21 cellular contexts compared by ENCODE assay signal in genomic region chr18:44342946-44343345, GRCh38.
DNase-seq lines count a peak whose midpoint lies in the region; ATAC-seq and TF ChIP-seq lines count a peak whose summit lies in the region.
"Had no signal": no experiment of that assay in that cellular context is flagged by ENCODE, and none has a peak within 500 bp of the region (broad histone marks: within the 10 kb centered on the region; RNA-seq: fewer than 3 reads in every experiment).

No MANE protein-coding gene starts in this region.

- ATAC-seq in PC-3 (peak; percentile 69), HG02870 (IDR thresholded peaks at IDR 0.05; ENCODE audit: unreplicated experiment) (no peak)
- no peak for ATAC-seq in stimulated activated naive CD8-positive, alpha-beta T cell treated with anti-CD3 and anti-CD28 coated beads, Interleukin-15, amount 100 ng/mL, for 72 hours
- ATAC-seq: K562, T-cell had no signal

- DNase-seq in MCF 10A (ENCODE audit: unreplicated experiment): no peak
- no peak for DNase-seq in breast epithelium (ENCODE audit: low spot score in 2 of 2)
- peak; percentile 64 for DNase-seq in PC-3
- DNase-seq in epithelial cell of prostate (ENCODE audit: low read depth, low spot score): peak; percentile 26
- DNase-seq in stimulated activated naive CD8-positive, alpha-beta T cell treated with anti-CD3 and anti-CD28 coated beads, Interleukin-15, amount 100 ng/mL, for 72 hours: no peak
- no peak for DNase-seq in NCI-H1105 (lab: John Stamatoyannopoulos, UW)
- DNase-seq: CD4-positive, CD25-positive, alpha-beta regulatory T cell; GM23248; H9; Kasumi-1; MG63; NCI-H1694 treated with DMSO at 0.1 percent for 48 hours; NCI-H2081 treated with DMSO at 0.1 percent for 48 hours; NCI-H524; OCI-M1; Right ventricle myocardium superior; T-cell had no signal

- H3K4me3 Mint-ChIP-seq in MCF 10A (ENCODE audit: unreplicated experiment): no peak overlapping the region
- no peak overlapping the region for H3K4me3 Mint-ChIP-seq in stimulated activated naive CD8-positive, alpha-beta T cell treated with anti-CD3 and anti-CD28 coated beads, Interleukin-15, amount 100 ng/mL, for 72 hours
- H3K4me3 Mint-ChIP-seq: CD4-positive, CD25-positive, alpha-beta regulatory T cell; H9; T-cell had no signal

- CTCF ChIA-PET in MCF 10A (lab: Yijun Ruan, JAX) (no interaction called here), PC-3 (lab: Charles Lee) (no interaction called here)

- H3K36me3 ChIP-seq in breast epithelium (no peaks in the 10 kb centered on the region), PC-3 (ENCODE audit: low read depth, low read length) (no peaks in the 10 kb centered on the region)
- H3K36me3 ChIP-seq: BLaER1, MG63, SJSA1 had no signal

- H3K79me2 ChIP-seq in PC-3 (ENCODE audit: low read length): no peaks in the 10 kb centered on the region

- peak overlapping the region; percentile 63 for H3K9ac ChIP-seq in PC-3 (ENCODE audit: low read length)
- H3K9ac ChIP-seq: BLaER1, GM23248 had no signal

- no peaks in the 10 kb centered on the region for H3K27me3 Mint-ChIP-seq in MCF 10A (ENCODE audit: insufficient read depth, unreplicated experiment)
- H3K27me3 Mint-ChIP-seq in stimulated activated naive CD8-positive, alpha-beta T cell treated with anti-CD3 and anti-CD28 coated beads, Interleukin-15, amount 100 ng/mL, for 72 hours: no peaks in the 10 kb centered on the region
- H3K27me3 Mint-ChIP-seq: CD4-positive, CD25-positive, alpha-beta regulatory T cell; T-cell had no signal

- intact Hi-C loops in MCF 10A (cut with micrococcal nuclease): no loop called here
- intact Hi-C loops in breast epithelium (cut with DNase I; ENCODE audit: low total_unique reads): no loop called here
- intact Hi-C loops in PC-3 (cut with micrococcal nuclease): no loop called here

- no peak for TF ChIP-seq POLR2A in breast epithelium (IDR thresholded peaks at IDR 0.05)

- no peaks in the 10 kb centered on the region for H4K20me1 ChIP-seq in PC-3 (ENCODE audit: low read length)
- H4K20me1 ChIP-seq: BLaER1 had no signal

- H3K27ac ChIP-seq in breast epithelium (no peak overlapping the region), PC-3 (ENCODE audit: low read length) (peak overlapping the region; percentile 97), epithelial cell of prostate (peak overlapping the region; percentile 71)
- H3K27ac ChIP-seq: BLaER1, GM23248, SJSA1 had no signal

- H3K36me3 Mint-ChIP-seq in MCF 10A (ENCODE audit: insufficient read depth, unreplicated experiment): no peaks in the 10 kb centered on the region
- H3K36me3 Mint-ChIP-seq: CD4-positive, CD25-positive, alpha-beta regulatory T cell; T-cell had no signal

- H3K9me2 ChIP-seq in PC-3 (replicated peaks; ENCODE audit: low read length): no peaks in the 10 kb centered on the region

- H3K4me1 Mint-ChIP-seq in MCF 10A (ENCODE audit: insufficient read depth, unreplicated experiment): peaks cover 16% of the 10 kb centered on the region
- no peaks in the 10 kb centered on the region for H3K4me1 Mint-ChIP-seq in stimulated activated naive CD8-positive, alpha-beta T cell treated with anti-CD3 and anti-CD28 coated beads, Interleukin-15, amount 100 ng/mL, for 72 hours
- H3K4me1 Mint-ChIP-seq: CD4-positive, CD25-positive, alpha-beta regulatory T cell; H9; T-cell had no signal

- H3K4me1 ChIP-seq in breast epithelium: no peaks in the 10 kb centered on the region
- peaks cover 25% of the 10 kb centered on the region for H3K4me1 ChIP-seq in PC-3 (ENCODE audit: insufficient read depth, low read length)
- H3K4me1 ChIP-seq: BLaER1, SJSA1 had no signal

- H2AFZ ChIP-seq in PC-3 (ENCODE audit: low read length): no peak overlapping the region
- H2AFZ ChIP-seq: GM23248 had no signal

- POLR2A ChIA-PET in MCF 10A (lab: Yijun Ruan, JAX) (no interaction called here), PC-3 (lab: Charles Lee; ENCODE audit: unreplicated experiment) (no interaction called here)

- TF ChIP-seq CTCF in MCF 10A (IDR thresholded peaks at IDR 0.05; ENCODE audit: unreplicated experiment): no peak
- no peak for TF ChIP-seq CTCF in breast epithelium (IDR thresholded peaks at IDR 0.05)
- no peak for TF ChIP-seq CTCF in PC-3 (conservative IDR thresholded peaks at IDR 0.05; ENCODE audit: low read depth, low read length)

- H3K9me3 ChIP-seq in breast epithelium: peaks cover 5 to 7% of the 10 kb centered on the region in 2 donors
- no peaks in the 10 kb centered on the region for H3K9me3 ChIP-seq in PC-3 (ENCODE audit: low read length)
- H3K9me3 ChIP-seq: BLaER1, SJSA1 had no signal

- H3F3A ChIP-seq in PC-3 (ENCODE audit: low read length, unreplicated experiment): no peaks in the 10 kb centered on the region

- no peak overlapping the region for H3K4me2 ChIP-seq in PC-3 (ENCODE audit: low read length)
- H3K4me2 ChIP-seq: BLaER1 had no signal

- H3K27me3 ChIP-seq in breast epithelium (no peaks in the 10 kb centered on the region), PC-3 (ENCODE audit: low read length) (no peaks in the 10 kb centered on the region)
- H3K27me3 ChIP-seq: BLaER1, MG63, SJSA1 had no signal

- H3K9me3 Mint-ChIP-seq in MCF 10A (ENCODE audit: unreplicated experiment): peaks cover 9% of the 10 kb centered on the region
- H3K9me3 Mint-ChIP-seq in stimulated activated naive CD8-positive, alpha-beta T cell treated with anti-CD3 and anti-CD28 coated beads, Interleukin-15, amount 100 ng/mL, for 72 hours: peaks cover 8 to 18% of the 10 kb centered on the region in 2 donors

- BruUV-seq in MCF 10A (replicated peaks; lab: Mats Ljungman, UMichigan) (no TSS peak), PC-3 (replicated peaks; lab: Mats Ljungman, UMichigan) (no TSS peak)

- H3K4me3 ChIP-seq in breast epithelium (no peak overlapping the region), PC-3 (ENCODE audit: low read length) (no peak overlapping the region)
- H3K4me3 ChIP-seq: BLaER1, GM23248, K562, MG63, SJSA1 had no signal

- peak overlapping the region; percentile 78 for H3K27ac Mint-ChIP-seq in MCF 10A (ENCODE audit: low read depth, unreplicated experiment)
- H3K27ac Mint-ChIP-seq in stimulated activated naive CD8-positive, alpha-beta T cell treated with anti-CD3 and anti-CD28 coated beads, Interleukin-15, amount 100 ng/mL, for 72 hours: no peak overlapping the region
- H3K27ac Mint-ChIP-seq: CD4-positive, CD25-positive, alpha-beta regulatory T cell; H9; T-cell had no signal

Comparison
In these comparisons a context has a peak if more than half of its experiments do, and no peak if none do; other contexts are left out.
1. DNase-seq: peak in PC-3 (single experiment) and epithelial cell of prostate (single experiment); none in MCF 10A (single experiment), breast epithelium (0 of 2), stimulated activated naive CD8-positive, alpha-beta T cell treated with anti-CD3 and anti-CD28 coated beads, Interleukin-15, amount 100 ng/mL, for 72 hours (0 of 2) and NCI-H1105 (single experiment).
2. H3K27ac ChIP-seq: peak in PC-3 (single experiment) and epithelial cell of prostate (single experiment); none in breast epithelium (0 of 2).